ENCODE assay signal across 21 cellular contexts in the genomic region with DNA sequence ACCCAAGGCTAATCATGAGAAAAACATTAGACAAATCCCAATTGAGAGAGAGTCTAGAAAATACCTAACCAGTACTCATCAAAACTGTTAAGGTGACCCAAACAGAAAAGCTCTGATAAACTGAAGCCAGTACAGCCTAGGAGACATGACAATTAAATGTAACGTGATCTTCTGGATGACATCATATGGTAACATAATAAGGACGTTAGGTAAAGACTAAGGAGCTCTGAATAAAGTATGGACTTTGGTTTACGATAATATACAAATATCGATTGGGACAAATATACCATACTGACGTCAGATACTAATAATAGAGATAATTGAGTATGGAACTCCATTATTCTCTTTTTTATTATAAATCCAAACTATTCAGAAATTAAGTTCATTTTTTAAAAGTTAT.
"Had no signal": no experiment of that assay in that cellular context is flagged by ENCODE, and none has a peak within 500 bp of the region (broad histone marks: within the 10 kb centered on the region; RNA-seq: fewer than 3 reads in every experiment).

No MANE protein-coding gene starts in this region.

- ATAC-seq: K562, SK-N-SH treated with all-trans-retinoic acid at 6 μM for 48 hours, T-helper 17 cell had no signal

- DNase-seq: Kasumi-1, MM.1S, NCI-H1105 treated with DMSO at 0.1 percent for 48 hours, NCI-H1417 treated with DMSO at 0.1 percent for 48 hours, NCI-H146, NCI-H1694 treated with DMSO at 0.1 percent for 48 hours, NCI-H1930, NCI-H2081, NCI-H2171, NCI-H226, NCI-H446, NCI-H524, NCI-H526 treated with DMSO at 0.1 percent for 48 hours, NCI-H82, Right ventricle myocardium superior, RPMI8226, SJCRH30, T-helper 1 cell, T-helper 17 cell had no signal
